Comparison of ENCODE assay signal across 24 cellular contexts in the genomic region with DNA sequence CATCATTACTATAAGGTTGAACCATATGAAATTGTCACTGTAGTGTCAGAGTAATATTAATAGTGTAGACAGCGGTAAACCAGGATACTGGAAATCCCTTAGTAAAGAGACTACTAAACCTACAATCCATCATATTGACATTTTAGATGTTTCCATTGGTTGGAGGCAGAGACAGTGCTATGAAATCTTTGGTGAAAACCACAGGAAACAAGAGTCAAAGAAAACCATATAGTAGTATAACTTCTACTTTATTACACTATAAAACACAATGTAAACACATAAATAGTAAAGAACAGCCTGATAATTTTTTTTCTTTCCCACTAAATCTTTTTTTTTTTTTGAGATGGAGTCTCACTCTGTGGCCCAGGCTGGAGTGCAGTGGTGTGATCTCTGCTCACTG.
"Had no signal": no experiment of that assay in that cellular context is flagged by ENCODE, and none has a peak within 500 bp of the region (broad histone marks: within the 10 kb centered on the region; RNA-seq: fewer than 3 reads in every experiment).

No MANE protein-coding gene starts in this region.

- H3K27me3 ChIP-seq: brain microvascular endothelial cell, colonic mucosa, heart left ventricle, neutrophil, transverse colon, uterus had no signal

- H3K9ac ChIP-seq: parathyroid adenoma had no signal

- H3K27ac Mint-ChIP-seq: activated T-helper 17 cell treated with anti-CD3 and anti-CD28 coated beads, Interleukin-2, amount 50 U/mL, for 72 hours; naive thymus-derived CD8-positive, alpha-beta T cell; T-helper 17 cell had no signal

- H3K36me3 Mint-ChIP-seq: immature natural killer cell had no signal

- H3K27me3 Mint-ChIP-seq: activated T-helper 17 cell treated with anti-CD3 and anti-CD28 coated beads, Interleukin-2, amount 50 U/mL, for 72 hours; central memory CD8-positive, alpha-beta T cell; naive thymus-derived CD8-positive, alpha-beta T cell; T-helper 17 cell had no signal

- H3K9me3 ChIP-seq: colonic mucosa, heart left ventricle, neutrophil, transverse colon, uterus had no signal

- H3K9me3 Mint-ChIP-seq: activated T-helper 17 cell treated with anti-CD3 and anti-CD28 coated beads, Interleukin-2, amount 50 U/mL, for 72 hours; central memory CD8-positive, alpha-beta T cell; immature natural killer cell had no signal

- H3K4me3 Mint-ChIP-seq: activated T-helper 17 cell treated with anti-CD3 and anti-CD28 coated beads, Interleukin-2, amount 50 U/mL, for 72 hours; central memory CD8-positive, alpha-beta T cell; endodermal cell; immature natural killer cell; T-helper 17 cell had no signal

- H3K4me1 ChIP-seq: parathyroid adenoma had no signal

- H3K27ac ChIP-seq: brain microvascular endothelial cell, colonic mucosa, heart left ventricle, neutrophil, parathyroid adenoma, transverse colon, uterus, VCaP had no signal

- DNase-seq: activated CD4-positive, alpha-beta T cell treated with anti-CD3 and anti-CD28 coated beads, Interleukin-2, amount 50 U/mL, for 4 hours; activated CD4-positive, CD25-positive, alpha-beta regulatory T cell treated with anti-CD3 and anti-CD28 coated beads, Interleukin-2, amount 50 U/mL, for 72 hours; activated naive CD4-positive, alpha-beta T cell treated with Interleukin-2 at 50 U/mL for 16 hours; aorta; brain microvascular endothelial cell; colonic mucosa; endodermal cell; erythroblast; heart left ventricle; immature natural killer cell; mesendoderm; naive thymus-derived CD8-positive, alpha-beta T cell; stimulated activated CD4-positive, alpha-beta T cell treated with anti-CD3 and anti-CD28 coated beads, Interleukin-1b, Interleukin-23, amount 100 ng/mL, for 48 hours; stimulated activated CD8-positive, alpha-beta memory T cell treated with anti-CD3 and anti-CD28 coated beads, Interleukin-4, amount 100 ng/mL, for 48 hours; stimulated activated naive CD4-positive, alpha-beta T cell; substantia nigra; T-helper 17 cell; transverse colon; uterus had no signal

- ATAC-seq: activated T-helper 17 cell treated with anti-CD3 and anti-CD28 coated beads, Interleukin-2, amount 50 U/mL, for 72 hours; heart left ventricle; naive thymus-derived CD8-positive, alpha-beta T cell; T-helper 17 cell had no signal

- H3K4me3 ChIP-seq: colonic mucosa, heart left ventricle, transverse colon, uterus had no signal

- H3K36me3 ChIP-seq: brain microvascular endothelial cell, colonic mucosa, heart left ventricle, transverse colon, uterus had no signal

- H2AFZ ChIP-seq: parathyroid adenoma had no signal
